Comparison of ENCODE assay signal across 10 cellular contexts in genomic region chr2:183010112-183010511, GRCh38. TPM values are rescaled to one million over a fixed set of nuclear protein-coding genes. Genes with fewer than 3 reads are reported as not detected.
A peak's percentile ranks its signal among the peaks of the same experiment; 100 is the strongest.
DNase-seq lines count a peak whose midpoint lies in the region; ATAC-seq, FAIRE-seq and TF ChIP-seq lines count a peak whose summit lies in the region.
"Had no signal": no experiment of that assay in that cellular context is flagged by ENCODE, and none has a peak within 500 bp of the region (broad histone marks: within the 10 kb centered on the region; RNA-seq: fewer than 3 reads in every experiment).

No MANE protein-coding gene starts in this region.

- no peaks in the 10 kb centered on the region for H3K36me3 Mint-ChIP-seq in astrocyte (ENCODE audit: low read depth, unreplicated experiment)

- H3K4me3 ChIP-seq in AG04450 (ENCODE audit: low read depth, low read length) (no peak overlapping the region), astrocyte (ENCODE audit: insufficient read depth, low read depth, low read length) (no peak overlapping the region), tibial artery (no peak overlapping the region), kidney (ENCODE audit: low read length in 2 of 2) (no peak overlapping the region)

- no peaks in the 10 kb centered on the region for H3K36me3 ChIP-seq in astrocyte (ENCODE audit: insufficient read depth, low read length)
- H3K36me3 ChIP-seq in tibial artery = no peaks in the 10 kb centered on the region
- H3K36me3 ChIP-seq in kidney (ENCODE audit: control insufficient read depth in 1 of 2, insufficient read depth in 2 of 2, low read length in 2 of 2) = no peaks in the 10 kb centered on the region

- H3K9me3 ChIP-seq in AG04450 (ENCODE audit: control insufficient read depth, insufficient read depth, low read length) = no peaks in the 10 kb centered on the region
- no peaks in the 10 kb centered on the region for H3K9me3 ChIP-seq in astrocyte (ENCODE audit: insufficient read depth, low read depth, low read length)
- H3K9me3 ChIP-seq in tibial artery = no peaks in the 10 kb centered on the region
- H3K9me3 ChIP-seq in kidney (ENCODE audit: control insufficient read depth in 1 of 2, low read length in 2 of 2) = no peaks in the 10 kb centered on the region

- H3K4me1 ChIP-seq in astrocyte (ENCODE audit: insufficient read depth, low read length) (peaks cover 4% of the 10 kb centered on the region), tibial artery (peaks cover 0 to 82% (median 18%) of the 10 kb centered on the region in 4 donors), kidney (ENCODE audit: control insufficient read depth in 1 of 2, insufficient read depth in 1 of 2, low read depth in 1 of 2, low read length in 2 of 2) (peaks cover 4 to 8% of the 10 kb centered on the region in 2 donors)

- H3K27me3 Mint-ChIP-seq in astrocyte (ENCODE audit: low read depth, unreplicated experiment) = no peaks in the 10 kb centered on the region

- no peak for ATAC-seq in HG03095 (IDR thresholded peaks at IDR 0.05; ENCODE audit: unreplicated experiment)

- DNase-seq in AG04450 (ENCODE audit: low read depth, low spot score) (peak; percentile 42), LHCN-M2 (ENCODE audit: low read depth) (peak; percentile 89), astrocyte (ENCODE audit: low read depth) (peak; percentile 60), iPS-NIHi11 (ENCODE audit: low spot score) (peak; percentile 66), NCI-H1930 (lab: John Stamatoyannopoulos, UW) (no peak), tibial artery (no peak), kidney (no peak)
- DNase-seq: activated CD4-positive, CD25-positive, alpha-beta regulatory T cell treated with anti-CD3 and anti-CD28 coated beads, Interleukin-2, amount 50 U/mL, for 72 hours; NCI-H2081 had no signal

- H3K79me2 ChIP-seq in astrocyte (ENCODE audit: insufficient read depth, low read length) = peaks cover 100% of the 10 kb centered on the region

- no peaks in the 10 kb centered on the region for H3K9me3 Mint-ChIP-seq in astrocyte (ENCODE audit: unreplicated experiment)

- H3K4me3 Mint-ChIP-seq in astrocyte (ENCODE audit: unreplicated experiment) = no peak overlapping the region

- POLR2A ChIA-PET in AG04450 (lab: Yijun Ruan, JAX) = no interaction called here

- H4K20me1 ChIP-seq in astrocyte (ENCODE audit: insufficient read depth, low read length) = peaks cover 91% of the 10 kb centered on the region

- TF ChIP-seq CTCF in AG04450 (IDR thresholded peaks at IDR 0.05; ENCODE audit: low read depth, low read length) = no peak
- TF ChIP-seq CTCF in astrocyte (IDR thresholded peaks at IDR 0.05; ENCODE audit: insufficient read depth, low read depth, low read length) = no peak
- TF ChIP-seq CTCF in tibial artery (IDR thresholded peaks at IDR 0.05) = no peak
- TF ChIP-seq CTCF in kidney (IDR thresholded peaks at IDR 0.05; ENCODE audit: borderline replicate concordance, extremely low read depth, insufficient read depth) = no peak

- CTCF ChIA-PET in AG04450 (lab: Charles Lee) = interaction anchor here (0.7 kb wide), 1 partner anchor 69 kb away, joined by 3 read pairs; no protein-coding TSS in a partner anchor

- intact Hi-C loops in tibial artery (cut with DNase I; ENCODE audit: low total_unique reads) (no loop called here), kidney (cut with DNase I) (no loop called here)

- H3K27me3 ChIP-seq in AG04450 (ENCODE audit: control insufficient read depth, insufficient read depth, low read length) = no peaks in the 10 kb centered on the region
- no peaks in the 10 kb centered on the region for H3K27me3 ChIP-seq in astrocyte (ENCODE audit: insufficient read depth, low read length)
- H3K27me3 ChIP-seq in tibial artery = no peaks in the 10 kb centered on the region

- peak overlapping the region; percentile 13 for H3K27ac Mint-ChIP-seq in astrocyte (ENCODE audit: unreplicated experiment)

- H3K27ac ChIP-seq in AG04450 (ENCODE audit: low read depth, low read length) (no peak overlapping the region), astrocyte (ENCODE audit: low read depth, low read length) (no peak overlapping the region), tibial artery (no peak overlapping the region), kidney (ENCODE audit: low read depth in 2 of 2, low read length in 2 of 2) (no peak overlapping the region)

- H3K4me2 ChIP-seq in astrocyte (ENCODE audit: low read length) = peak overlapping the region; percentile 30

- H2AFZ ChIP-seq in astrocyte (ENCODE audit: low read depth, low read length) = no peak overlapping the region

- H3K4me1 Mint-ChIP-seq in astrocyte (ENCODE audit: low read depth, unreplicated experiment) = peaks cover 26% of the 10 kb centered on the region

- H3K9ac ChIP-seq in astrocyte (ENCODE audit: low read length) (no peak overlapping the region), kidney (ENCODE audit: low read length in 2 of 2) (no peak overlapping the region)

- FAIRE-seq in astrocyte (lab: Jason Lieb, UNC) (no peak), kidney (lab: Jason Lieb, UNC) (no peak)

RNA-seq across cellular contexts. Expression of gene NCKAP1, which starts 28.1 kb away (rescaled TPM):
- polyA plus RNA-seq in AG04450 (2011; rRNA removed) (133 and 182 TPM in 2 replicates), kidney (ENCODE audit: insufficient read depth, low read depth, low replicate concordance) (45.4 TPM)
- polyA minus RNA-seq in AG04450 (2011; rRNA and poly(A)+ RNA removed) = 87.2 and 172 TPM in 2 replicates
- total RNA-seq in LHCN-M2 (2014; rRNA removed) (146 and 168 TPM in 2 replicates), astrocyte (164 and 167 TPM in 2 replicates), kidney (140 TPM)
- polyA plus RNA-seq in LHCN-M2 (2012) = 51.1 TPM

Comparison
In these comparisons a context has a peak if more than half of its experiments do, and no peak if none do; other contexts are left out.
1. DNase-seq: peak in AG04450 (single experiment), LHCN-M2 (single experiment), astrocyte (single experiment) and iPS-NIHi11 (single experiment); none in NCI-H1930 (0 of 2), tibial artery (0 of 2) and kidney (single experiment).